In genomic region chr19:31349160-31349881, GRCh38 we compare ENCODE assay signal across 7 cellular contexts. TPM values are rescaled to one million over a fixed set of nuclear protein-coding genes. Genes with fewer than 3 reads are reported as not detected.
A peak's percentile ranks its signal among the peaks of the same experiment; 100 is the strongest.
DNase-seq lines count a peak whose midpoint lies in the region; ATAC-seq, FAIRE-seq and TF ChIP-seq lines count a peak whose summit lies in the region.

TSS of gene TSHZ3 (minus strand) at chr19:31349436. CDS start at chr19:31349219, 217 bp downstream.

- H3K9me1 ChIP-seq in keratinocyte (ENCODE audit: control insufficient read depth, extremely low read depth, insufficient read depth, low read length) = no peaks in the 10 kb centered on the region

- no peak for TF ChIP-seq CTCF in HFFc6 (IDR thresholded peaks at IDR 0.05)
- TF ChIP-seq CTCF in keratinocyte (optimal IDR thresholded peaks at IDR 0.05 in 1 of 3, IDR thresholded peaks at IDR 0.05 in 1 of 3, conservative IDR thresholded peaks at IDR 0.05 in 1 of 3; ENCODE audit: extremely low read depth in 1 of 3, insufficient read depth in 2 of 3, low read length in 3 of 3) = no peak

- peak within 1 kb of the TSS; percentile 60 for H3K9ac ChIP-seq in keratinocyte (ENCODE audit: control insufficient read depth, extremely low read depth, insufficient read depth, low read length)

- H3K4me1 ChIP-seq in keratinocyte (ENCODE audit: control insufficient read depth, extremely low read depth, insufficient read depth, low read length) = peaks cover 24% of the 10 kb centered on the region

- no peak for ATAC-seq in GM18867 (IDR thresholded peaks at IDR 0.05; ENCODE audit: unreplicated experiment)

- no peaks in the 10 kb centered on the region for H4K20me1 ChIP-seq in keratinocyte (ENCODE audit: control insufficient read depth, extremely low read depth, insufficient read depth, low read length)

- peak within 1 kb of the TSS; percentile 55 for H3K27ac Mint-ChIP-seq in HFFc6

- peak within 1 kb of the TSS; percentile 95 for H3K4me3 Mint-ChIP-seq in HFFc6

- no peaks in the 10 kb centered on the region for H3K9me3 Mint-ChIP-seq in HFFc6

- peak within 1 kb of the TSS; percentile 31 for H3K27ac ChIP-seq in keratinocyte (ENCODE audit: control insufficient read depth, insufficient read depth, low read length)
- H3K27ac ChIP-seq in skin epidermis = peak within 1 kb of the TSS; percentile 71 to 96 (median 86)

- peaks cover 51% of the 10 kb centered on the region for H3K4me1 Mint-ChIP-seq in HFFc6 (ENCODE audit: low read depth)

- FAIRE-seq in keratinocyte (lab: Jason Lieb, UNC) = no peak

- peaks cover 3% of the 10 kb centered on the region; the same call in 1 of the 2 replicates for H3K36me3 Mint-ChIP-seq in HFFc6 (ENCODE audit: low read depth)

- H3K79me2 ChIP-seq in keratinocyte (ENCODE audit: control insufficient read depth, insufficient read depth, low read length) = peaks cover 30% of the 10 kb centered on the region

- H3K27me3 Mint-ChIP-seq in HFFc6 (ENCODE audit: insufficient read depth) = no peaks in the 10 kb centered on the region; the same call in 1 of the 2 replicates

- dilution Hi-C loops in keratinocyte (cut with MboI; ENCODE audit: extremely low pct_ligation_motif_present, low sequenced_read_pairs) = no loop called here

- H3K9me3 ChIP-seq in keratinocyte (ENCODE audit: control insufficient read depth, low read depth, low read length) = no peaks in the 10 kb centered on the region

- peak within 1 kb of the TSS; percentile 43 for H2AFZ ChIP-seq in keratinocyte (ENCODE audit: control insufficient read depth, low read length)

- H3K4me3 ChIP-seq in keratinocyte (ENCODE audit: control insufficient read depth in 2 of 3, extremely low read depth in 1 of 3, insufficient read depth in 2 of 3, low read depth in 1 of 3, low read length in 3 of 3) = peak within 1 kb of the TSS; percentile 67 to 81 (median 71)
- H3K4me3 ChIP-seq in skin epidermis = peak within 1 kb of the TSS; percentile 57 to 85 (median 78)

- H3K36me3 ChIP-seq in keratinocyte (ENCODE audit: control insufficient read depth in 2 of 2, extremely low read depth in 1 of 2, insufficient read depth in 2 of 2, low read length in 2 of 2) = peaks cover 0 to 4% of the 10 kb centered on the region in 2 experiments

- peak; percentile 72 for DNase-seq in HFFc6
- DNase-seq in T follicular helper cell (ENCODE audit: low read depth) = peak; percentile 18
- DNase-seq in cerebellum (ENCODE audit: low spot score) = peak; percentile 27
- DNase-seq in keratinocyte (ENCODE audit: low read depth, low spot score) = no peak
- no peak for DNase-seq in NK-92 treated with Interleukin-12 subunit alpha and Interleukin-12 subunit beta, amount 100 ng/mL, for 24 hours (lab: John Stamatoyannopoulos, UW)

- peaks cover 23% of the 10 kb centered on the region for H3K27me3 ChIP-seq in keratinocyte (ENCODE audit: control insufficient read depth, extremely low read depth, insufficient read depth, low read length)

- H3K4me2 ChIP-seq in keratinocyte (ENCODE audit: control insufficient read depth, extremely low read depth, insufficient read depth, low read depth, low read length) = peak within 1 kb of the TSS; percentile 81

RNA-seq across cellular contexts. Expression of gene TSHZ3, which starts in this region (rescaled TPM):
- total RNA-seq in HFFc6 (2021; fragmentation: NEBNext Ultra II Directional; extraction: Animal tissue kit (Norgen Biotek cat#: 25700)) = 10 to 100 TPM in 5 of 6 experiments, 1 to 10 TPM in 1; 9.1 to 14.0 (median 13.1) TPM
- total RNA-seq in cerebellum = 2.9 TPM
- 2.2 to 3.6 TPM (median 3.0 TPM) in 3 replicates for polyA plus RNA-seq in keratinocyte
- polyA plus RNA-seq in keratinocyte (2011; ENCODE audit: low read depth) = 3.3 TPM
- 3.0 and 3.8 TPM in 2 replicates for polyA plus RNA-seq in keratinocyte (2011; cell fraction: cytosol; rRNA removed)
- 8.7 and 9.8 TPM in 2 replicates for polyA plus RNA-seq in keratinocyte (2011; cell fraction: nucleus; rRNA removed)
- polyA plus RNA-seq in keratinocyte (2012; ENCODE audit: low replicate concordance) = 2.6 and 6.1 TPM in 2 replicates
- 3.1 to 17.9 TPM (median 9.9 TPM) in 3 replicates for polyA minus RNA-seq in keratinocyte
- polyA minus RNA-seq in keratinocyte (2011; cell fraction: cytosol; rRNA and poly(A)+ RNA removed) = 3.6 TPM
- polyA minus RNA-seq in keratinocyte (2011; cell fraction: nucleus; rRNA and poly(A)+ RNA removed) = 4.2 and 9.9 TPM in 2 replicates

Comparison
In these comparisons a context has a peak if more than half of its experiments do, and no peak if none do; other contexts are left out.
1. DNase-seq: peak in HFFc6 (single experiment), T follicular helper cell (single experiment) and cerebellum (single experiment); none in keratinocyte (single experiment) and NK-92 treated with Interleukin-12 subunit alpha and Interleukin-12 subunit beta, amount 100 ng/mL, for 24 hours (single experiment).